10 cellular contexts compared by ENCODE assay signal in the genomic region with DNA sequence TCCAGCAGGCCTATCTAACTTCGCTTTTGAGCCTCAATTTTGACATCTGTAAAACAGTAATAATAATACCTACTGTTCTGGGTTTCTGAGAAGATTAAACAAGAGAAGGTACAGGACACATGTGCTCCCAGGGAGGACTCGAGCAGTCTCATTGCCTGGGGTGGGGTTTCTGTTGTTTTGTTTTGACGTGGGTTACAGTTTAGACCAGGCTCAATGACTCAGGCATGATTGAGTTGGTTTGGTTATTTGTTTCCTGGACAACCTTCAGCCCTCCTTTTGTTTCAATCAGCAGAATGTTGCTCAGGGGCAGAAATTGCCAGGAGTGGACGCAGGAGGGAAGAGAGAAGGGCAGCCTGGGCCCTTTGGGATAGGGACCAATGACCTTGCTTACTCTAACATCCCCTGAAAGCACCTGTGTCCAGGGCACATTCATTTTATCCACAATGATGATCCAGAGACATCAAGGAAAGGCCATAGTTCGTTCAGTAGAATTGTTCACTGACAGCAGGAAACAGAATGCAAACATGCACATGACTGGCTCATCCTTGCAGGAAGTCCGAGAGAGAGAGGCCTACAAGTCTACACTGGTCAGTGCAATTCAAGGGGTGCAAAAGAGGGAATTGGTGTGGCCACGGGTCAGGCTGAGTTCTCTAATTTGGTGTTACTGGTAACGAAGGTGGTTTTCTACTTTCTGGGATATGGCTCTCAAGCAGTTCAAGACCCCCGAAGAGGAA.
DNase-seq lines count a peak whose midpoint lies in the region; ATAC-seq and TF ChIP-seq lines count a peak whose summit lies in the region.
"Had no signal": no experiment of that assay in that cellular context is flagged by ENCODE, and none has a peak within 500 bp of the region (broad histone marks: within the 10 kb centered on the region; RNA-seq: fewer than 3 reads in every experiment).

No MANE protein-coding gene starts in this region.

- peak overlapping the region; percentile 84 for H3K27ac Mint-ChIP-seq in activated T-helper 2 cell treated with anti-CD3 and anti-CD28 coated beads, Interferon-gamma antibody, Interleukin-2, Interleukin-4, amounts not matched to agents 10 μg/mL and 5 μg/mL and 100 μg/mL, durations not matched to agents 14 hours and 24 hours and 36 hours
- peak overlapping the region; percentile 82 to 98 (median 90) for H3K27ac Mint-ChIP-seq in immature natural killer cell
- H3K27ac Mint-ChIP-seq: naive B cell had no signal

- DNase-seq in AG20443 (ENCODE audit: low spot score) (peak; percentile 78), HFF-Myc (ENCODE audit: extremely low read depth, low read depth) (peak; percentile 45), immature natural killer cell (peak in 2 of 3 donors; percentile 38 to 54), NCI-H526 (lab: John Stamatoyannopoulos, UW) (no peak), NCI-H2171 treated with DMSO at 0.1 percent for 48 hours (lab: John Stamatoyannopoulos, UW) (no peak)
- DNase-seq in activated T-helper 2 cell treated with anti-CD3 and anti-CD28 coated beads, Interferon-gamma antibody, Interleukin-2, Interleukin-4, amounts not matched to agents 10 μg/mL and 5 μg/mL and 100 μg/mL, durations not matched to agents 14 hours and 24 hours and 36 hours (ENCODE audit: low spot score) = no peak
- no peak for DNase-seq in activated CD8-positive, alpha-beta memory T cell treated with anti-CD3 and anti-CD28 coated beads, Interleukin-2, amount 50 U/mL, for 48 hours
- DNase-seq: gastrocnemius medialis, naive B cell had no signal

- ATAC-seq in GM18867 (IDR thresholded peaks at IDR 0.05; ENCODE audit: unreplicated experiment) = no peak
- ATAC-seq: gastrocnemius medialis had no signal

- H3K4me3 Mint-ChIP-seq in activated T-helper 2 cell treated with anti-CD3 and anti-CD28 coated beads, Interferon-gamma antibody, Interleukin-2, Interleukin-4, amounts not matched to agents 10 μg/mL and 5 μg/mL and 100 μg/mL, durations not matched to agents 14 hours and 24 hours and 36 hours (ENCODE audit: low read depth) = no peak overlapping the region
- peak overlapping the region; percentile 18 to 60 (median 53) for H3K4me3 Mint-ChIP-seq in immature natural killer cell
- H3K4me3 Mint-ChIP-seq: naive B cell had no signal

- H3K9me3 Mint-ChIP-seq in activated T-helper 2 cell treated with anti-CD3 and anti-CD28 coated beads, Interferon-gamma antibody, Interleukin-2, Interleukin-4, amounts not matched to agents 10 μg/mL and 5 μg/mL and 100 μg/mL, durations not matched to agents 14 hours and 24 hours and 36 hours = peaks cover 7% of the 10 kb centered on the region
- no peaks in the 10 kb centered on the region for H3K9me3 Mint-ChIP-seq in immature natural killer cell

- no peak for TF ChIP-seq CTCF in HFF-Myc (IDR thresholded peaks at IDR 0.05; ENCODE audit: low read depth, low read length, missing control alignments)

- H3K4me1 Mint-ChIP-seq in activated T-helper 2 cell treated with anti-CD3 and anti-CD28 coated beads, Interferon-gamma antibody, Interleukin-2, Interleukin-4, amounts not matched to agents 10 μg/mL and 5 μg/mL and 100 μg/mL, durations not matched to agents 14 hours and 24 hours and 36 hours (ENCODE audit: low read depth) = peaks cover 40% of the 10 kb centered on the region
- peaks cover 71 to 94% of the 10 kb centered on the region in 2 donors for H3K4me1 Mint-ChIP-seq in immature natural killer cell

- peaks cover 38% of the 10 kb centered on the region for H3K36me3 Mint-ChIP-seq in activated T-helper 2 cell treated with anti-CD3 and anti-CD28 coated beads, Interferon-gamma antibody, Interleukin-2, Interleukin-4, amounts not matched to agents 10 μg/mL and 5 μg/mL and 100 μg/mL, durations not matched to agents 14 hours and 24 hours and 36 hours (ENCODE audit: low read depth)
- peaks cover 8 to 18% (median 8%) of the 10 kb centered on the region in 3 donors for H3K36me3 Mint-ChIP-seq in immature natural killer cell
- H3K36me3 Mint-ChIP-seq: naive B cell had no signal

- no peak overlapping the region for H3K4me3 ChIP-seq in HFF-Myc (replicated peaks; ENCODE audit: low read depth, low read length)
- H3K4me3 ChIP-seq: gastrocnemius medialis had no signal

- no peaks in the 10 kb centered on the region for H3K27me3 Mint-ChIP-seq in activated T-helper 2 cell treated with anti-CD3 and anti-CD28 coated beads, Interferon-gamma antibody, Interleukin-2, Interleukin-4, amounts not matched to agents 10 μg/mL and 5 μg/mL and 100 μg/mL, durations not matched to agents 14 hours and 24 hours and 36 hours (ENCODE audit: low read depth)
- peaks cover 0 to 5% (median 2%) of the 10 kb centered on the region in 3 donors for H3K27me3 Mint-ChIP-seq in immature natural killer cell (ENCODE audit: low read depth in 3 of 3)
- H3K27me3 Mint-ChIP-seq: naive B cell had no signal

- intact Hi-C loops in activated T-helper 2 cell treated with anti-CD3 and anti-CD28 coated beads, Interferon-gamma antibody, Interleukin-2, Interleukin-4, amounts not matched to agents 10 μg/mL and 5 μg/mL and 100 μg/mL, durations not matched to agents 14 hours and 24 hours and 36 hours (cut with micrococcal nuclease) = no loop called here

Comparison
In these comparisons a context has a peak if more than half of its experiments do, and no peak if none do; other contexts are left out.
1. DNase-seq: peak in AG20443 (single experiment), HFF-Myc (single experiment) and immature natural killer cell (2 of 3); none in activated T-helper 2 cell treated with anti-CD3 and anti-CD28 coated beads, Interferon-gamma antibody, Interleukin-2, Interleukin-4, amounts not matched to agents 10 μg/mL and 5 μg/mL and 100 μg/mL, durations not matched to agents 14 hours and 24 hours and 36 hours (single experiment), NCI-H526 (0 of 2), NCI-H2171 treated with DMSO at 0.1 percent for 48 hours (single experiment) and activated CD8-positive, alpha-beta memory T cell treated with anti-CD3 and anti-CD28 coated beads, Interleukin-2, amount 50 U/mL, for 48 hours (single experiment).